ENCODE assay signal across 2 cellular contexts in genomic region chr2:5913729-5914390, GRCh38.
TF ChIP-seq lines count a peak whose summit lies in the region.

No MANE protein-coding gene starts in this region.

TF ChIP-seq in GM23338, 12 proteins besides CTCF, POLR2A, EP300 and RAD21:
- TF ChIP-seq NANOG (IDR thresholded peaks at IDR 0.05; ENCODE audit: borderline replicate concordance) (peak; percentile 84; the same call in 1 of the 2 replicates), ZNF462 (CRISPR knock-in tag; IDR thresholded peaks at IDR 0.05) (0 out of 2 replicates have a peak, but pooled peaks have one; percentile 48), EZH2 (IDR thresholded peaks at IDR 0.05; ENCODE audit: low read depth, unreplicated experiment) (no peak)
TF ChIP-seq in GM23338: peak in this region for 2.

TF ChIP-seq in H1, 55 proteins besides CTCF, POLR2A, EP300 and RAD21:
- peak; percentile 53 for TF ChIP-seq NANOG (IDR thresholded peaks at IDR 0.05; ENCODE audit: insufficient read depth, low read depth, low read length, poor library complexity, severe bottlenecking)
- no peak for TF ChIP-seq NRF1 (IDR thresholded peaks at IDR 0.05; ENCODE audit: low read depth, low read length)
